15 cellular contexts compared by ENCODE assay signal in genomic region chr6:7315684-7316366, GRCh38. TPM values are rescaled to one million over a fixed set of nuclear protein-coding genes. Genes with fewer than 3 reads are reported as not detected.
DNase-seq lines count a peak whose midpoint lies in the region; ATAC-seq and TF ChIP-seq lines count a peak whose summit lies in the region.
"Had no signal": no experiment of that assay in that cellular context is flagged by ENCODE, and none has a peak within 500 bp of the region (broad histone marks: within the 10 kb centered on the region; RNA-seq: fewer than 3 reads in every experiment).

No MANE protein-coding gene starts in this region.

- H3K9ac ChIP-seq in DND-41 (ENCODE audit: low read depth, low read length) = no peak overlapping the region

- intact Hi-C loops in CD4-positive, alpha-beta T cell (cut with DNase I, micrococcal nuclease) = loop anchor here in 1 of 2 experiments (10.0 kb wide), 2 partner anchors 201 to 789 kb away; partner anchors contain the start of gene EEF1E1

- no peak for TF ChIP-seq CTCF in CD4-positive, alpha-beta T cell (IDR thresholded peaks at IDR 0.05)
- TF ChIP-seq CTCF in DND-41 (IDR thresholded peaks at IDR 0.05; ENCODE audit: borderline replicate concordance, extremely low read depth, low read length, poor library complexity, severe bottlenecking) (no peak), WTC11 (IDR thresholded peaks at IDR 0.05) (no peak), type B pancreatic cell (conservative IDR thresholded peaks at IDR 0.05) (no peak)

- H3K4me3 ChIP-seq in DND-41 (ENCODE audit: low read depth in 1 of 2, low read length in 2 of 2) = no peak overlapping the region

- no peaks in the 10 kb centered on the region for H3K27me3 ChIP-seq in CD4-positive, alpha-beta T cell (ENCODE audit: control insufficient read depth, insufficient read depth, low read length)
- no peaks in the 10 kb centered on the region for H3K27me3 ChIP-seq in DND-41 (ENCODE audit: insufficient read depth, low read length, poor library complexity)

- H3K79me2 ChIP-seq in DND-41 (ENCODE audit: insufficient read depth, low read length) = peaks cover 26% of the 10 kb centered on the region

- H4K20me1 ChIP-seq in DND-41 (ENCODE audit: insufficient read depth, low read length) = peaks cover 13% of the 10 kb centered on the region

- CTCF ChIA-PET in CD4-positive, alpha-beta T cell (lab: Charles Lee) = interaction anchor here (0.6 kb wide), 1 partner anchor 193 kb away, joined by 4 read pairs; no protein-coding TSS in a partner anchor
- CTCF ChIA-PET in WTC11 (lab: Charles Lee) = interaction anchor here (1.1 to 3.1 kb wide), 4 partner anchors 23 to 74 kb away, joined by 4 to 8 read pairs (median 6); partner anchors contain the start of genes CAGE1 and RIOK1

- H3K4me1 ChIP-seq in DND-41 (ENCODE audit: insufficient read depth, low read length) = peaks cover 20% of the 10 kb centered on the region

- POLR2A ChIA-PET in CD4-positive, alpha-beta T cell (lab: Charles Lee) = interaction anchor here (0.9 to 5.5 kb wide), 2 partner anchors 74 to 128 kb away, joined by 3 to 48 read pairs; partner anchors contain the start of genes CAGE1 and RIOK1
- POLR2A ChIA-PET in WTC11 (lab: Charles Lee) = interaction anchor here (0.6 kb wide), 1 partner anchor 56 kb away, joined by 3 read pairs; no protein-coding TSS in a partner anchor

- no peak overlapping the region for H3K27ac Mint-ChIP-seq in CD4-positive, alpha-beta T cell
- H3K27ac Mint-ChIP-seq in WTC11 (no peak overlapping the region), type B pancreatic cell (no peak overlapping the region)
- H3K27ac Mint-ChIP-seq: H9 had no signal

- DNase-seq in CD4-positive, alpha-beta T cell = no peak
- DNase-seq in DND-41 (peak; percentile 13), WTC11 (ENCODE audit: low spot score) (no peak), type B pancreatic cell (ENCODE audit: extremely low spot score, unreplicated experiment) (no peak), NCI-H446 treated with DMSO at 0.1 percent for 48 hours (lab: John Stamatoyannopoulos, UW) (no peak), AG20443 (ENCODE audit: low spot score) (no peak)
- DNase-seq: ACHN; AML-193; Caco-2; CD8-positive, alpha-beta memory T cell; GDM1; IMR-90; KBM-7 had no signal

- no peaks in the 10 kb centered on the region for H3K27me3 Mint-ChIP-seq in CD4-positive, alpha-beta T cell
- H3K27me3 Mint-ChIP-seq in WTC11 (ENCODE audit: low read depth) = no peaks in the 10 kb centered on the region; the same call in 1 of the 2 replicates
- H3K27me3 Mint-ChIP-seq in type B pancreatic cell = no peaks in the 10 kb centered on the region

- H3K9me3 Mint-ChIP-seq in CD4-positive, alpha-beta T cell = no peaks in the 10 kb centered on the region
- peaks cover 10% of the 10 kb centered on the region for H3K9me3 Mint-ChIP-seq in WTC11
- no peaks in the 10 kb centered on the region for H3K9me3 Mint-ChIP-seq in type B pancreatic cell
- H3K9me3 Mint-ChIP-seq: CD8-positive, alpha-beta memory T cell had no signal

- no peak for ATAC-seq in CD4-positive, alpha-beta T cell (ENCODE audit: poor library complexity)
- ATAC-seq in DND-41 (ENCODE audit: insufficient read depth, low read depth) (no peak), WTC11 (no peak), HG03039 (IDR thresholded peaks at IDR 0.05; ENCODE audit: unreplicated experiment) (no peak)

- H3K4me2 ChIP-seq in DND-41 (ENCODE audit: insufficient read depth, low read length) = no peak overlapping the region

- no peak overlapping the region for H2AFZ ChIP-seq in DND-41 (ENCODE audit: low read depth, low read length)

- H3K36me3 Mint-ChIP-seq in CD4-positive, alpha-beta T cell (ENCODE audit: low read depth) = peaks cover 12% of the 10 kb centered on the region
- H3K36me3 Mint-ChIP-seq in WTC11 (no peaks in the 10 kb centered on the region), type B pancreatic cell (no peaks in the 10 kb centered on the region)

- no peaks in the 10 kb centered on the region for H3K9me3 ChIP-seq in CD4-positive, alpha-beta T cell (ENCODE audit: control insufficient read depth, low read length)
- H3K9me3 ChIP-seq in DND-41 (ENCODE audit: insufficient read depth, low read length, severe bottlenecking) = no peaks in the 10 kb centered on the region
- H3K9me3 ChIP-seq: Caco-2 had no signal

- H3K4me1 Mint-ChIP-seq in CD4-positive, alpha-beta T cell (ENCODE audit: low read depth) = peaks cover 34% of the 10 kb centered on the region
- H3K4me1 Mint-ChIP-seq in WTC11 (peaks cover 12% of the 10 kb centered on the region), type B pancreatic cell (ENCODE audit: unreplicated experiment) (peaks cover 6% of the 10 kb centered on the region)

- H3K27ac ChIP-seq in CD4-positive, alpha-beta T cell (ENCODE audit: low read depth, low read length) = no peak overlapping the region
- no peak overlapping the region for H3K27ac ChIP-seq in DND-41 (ENCODE audit: low read length)

- peak overlapping the region; percentile 11 for H3K4me3 Mint-ChIP-seq in CD4-positive, alpha-beta T cell
- H3K4me3 Mint-ChIP-seq in WTC11 = no peak overlapping the region
- peak overlapping the region; percentile 14 for H3K4me3 Mint-ChIP-seq in type B pancreatic cell
- H3K4me3 Mint-ChIP-seq: H9 had no signal

- peaks cover 4% of the 10 kb centered on the region; the same call in 1 of the 2 replicates for H3K36me3 ChIP-seq in DND-41 (ENCODE audit: insufficient read depth, low read length)

TF ChIP-seq in WTC11, 78 proteins besides CTCF, POLR2A, EP300 and RAD21:
- no peak for TF ChIP-seq ZMAT4 (CRISPR knock-in tag; IDR thresholded peaks at IDR 0.05)
- peak; percentile 54 for TF ChIP-seq NFYB (CRISPR knock-in tag; conservative IDR thresholded peaks at IDR 0.05; ENCODE audit: low read depth)
- no peak for TF ChIP-seq ESRRA (CRISPR knock-in tag; IDR thresholded peaks at IDR 0.05; ENCODE audit: borderline replicate concordance)
- no peak for TF ChIP-seq HMGXB4 (CRISPR knock-in tag; IDR thresholded peaks at IDR 0.05)

RNA-seq across cellular contexts. Expression of gene SSR1, which starts 2.8 kb away (rescaled TPM):
- 10 to 100 TPM; 49.6 to 55.1 TPM for total RNA-seq in CD4-positive, alpha-beta T cell
- total RNA-seq in WTC11 (2021) (86.4 to 96.7 TPM (median 91.6 TPM) in 3 replicates), type B pancreatic cell (ENCODE audit: low replicate concordance) (116 and 124 TPM in 2 replicates)
